Comparison of ENCODE assay signal across 1 cellular context in the genomic region with DNA sequence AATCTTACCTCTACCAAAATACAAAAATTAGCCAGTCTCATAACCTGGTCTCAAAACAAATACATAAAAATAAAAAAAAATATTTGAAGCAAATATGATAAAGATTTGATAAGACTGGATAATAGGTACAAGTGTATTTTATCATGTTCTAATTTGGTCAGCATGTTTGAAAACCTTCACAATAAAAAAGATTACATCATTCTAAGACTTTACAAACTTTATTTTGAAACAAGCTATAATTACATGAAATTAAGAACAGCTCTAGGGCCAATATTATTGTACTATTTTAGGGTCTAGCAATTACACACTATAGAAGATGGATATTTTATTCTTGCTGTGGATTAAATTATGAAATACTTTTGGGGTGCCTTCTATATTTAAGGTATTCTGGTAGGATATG.
TF ChIP-seq lines count a peak whose summit lies in the region.

No MANE protein-coding gene starts in this region.

TF ChIP-seq in HepG2, 621 proteins besides CTCF, POLR2A, EP300 and RAD21 (continued from another document):
- TF ChIP-seq, protein P1, sequence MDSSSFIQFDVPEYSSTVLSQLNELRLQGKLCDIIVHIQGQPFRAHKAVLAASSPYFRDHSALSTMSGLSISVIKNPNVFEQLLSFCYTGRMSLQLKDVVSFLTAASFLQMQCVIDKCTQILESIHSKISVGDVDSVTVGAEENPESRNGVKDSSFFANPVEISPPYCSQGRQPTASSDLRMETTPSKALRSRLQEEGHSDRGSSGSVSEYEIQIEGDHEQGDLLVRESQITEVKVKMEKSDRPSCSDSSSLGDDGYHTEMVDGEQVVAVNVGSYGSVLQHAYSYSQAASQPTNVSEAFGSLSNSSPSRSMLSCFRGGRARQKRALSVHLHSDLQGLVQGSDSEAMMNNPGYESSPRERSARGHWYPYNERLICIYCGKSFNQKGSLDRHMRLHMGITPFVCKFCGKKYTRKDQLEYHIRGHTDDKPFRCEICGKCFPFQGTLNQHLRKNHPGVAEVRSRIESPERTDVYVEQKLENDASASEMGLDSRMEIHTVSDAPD (CRISPR knock-in tag; IDR thresholded peaks at IDR 0.05): no peak
